ENCODE assay signal across 8 cellular contexts in genomic region chr1:79052829-79053449, GRCh38. TPM values are rescaled to one million over a fixed set of nuclear protein-coding genes. Genes with fewer than 3 reads are reported as not detected.
DNase-seq lines count a peak whose midpoint lies in the region; ATAC-seq, FAIRE-seq and TF ChIP-seq lines count a peak whose summit lies in the region.

No MANE protein-coding gene starts in this region.

- no peak overlapping the region for H2BK5ac ChIP-seq in IMR-90 (ENCODE audit: low read depth, low read length, poor library complexity, severe bottlenecking)

- in situ Hi-C loops in IMR-90 (cut with MboI; ENCODE audit: low sequenced_read_pairs) = no loop called here

- no peaks in the 10 kb centered on the region for H3K36me3 ChIP-seq in IMR-90 (ENCODE audit: control insufficient read depth, insufficient read depth, low read length)
- no peaks in the 10 kb centered on the region for H3K36me3 ChIP-seq in kidney (ENCODE audit: control insufficient read depth in 1 of 2, insufficient read depth in 2 of 2, low read length in 2 of 2)
- no peaks in the 10 kb centered on the region for H3K36me3 ChIP-seq in stomach

- TF ChIP-seq RAD21 in IMR-90 (IDR thresholded peaks at IDR 0.05; ENCODE audit: low read length) = no peak

- no peak overlapping the region for H2BK20ac ChIP-seq in IMR-90 (ENCODE audit: low read depth, low read length)

- no peaks in the 10 kb centered on the region; the same call in 1 of the 2 replicates for H3K9me3 ChIP-seq in IMR-90 (ENCODE audit: control insufficient read depth, insufficient read depth, low read length)
- H3K9me3 ChIP-seq in kidney (ENCODE audit: control insufficient read depth in 1 of 2, low read length in 2 of 2) = no peaks in the 10 kb centered on the region
- peaks cover 0 to 8% (median 4%) of the 10 kb centered on the region in 4 donors for H3K9me3 ChIP-seq in stomach

- no peak overlapping the region for H2AK9ac ChIP-seq in IMR-90 (replicated peaks; ENCODE audit: low read depth, low read length, poor library complexity)

- H3K79me1 ChIP-seq in IMR-90 (ENCODE audit: low read depth in 1 of 2, low read length in 2 of 2) = no peaks in the 10 kb centered on the region

- no peak overlapping the region for H4K91ac ChIP-seq in IMR-90 (ENCODE audit: insufficient read depth, low read depth, low read length)

- H3K4me2 ChIP-seq in IMR-90 (ENCODE audit: low read depth, low read length) = peak overlapping the region; percentile 48

- no peak overlapping the region for H3K4ac ChIP-seq in IMR-90 (ENCODE audit: low read depth, low read length)

- no peak overlapping the region for H3K56ac ChIP-seq in IMR-90 (ENCODE audit: extremely low read depth, insufficient read depth, low read length)

- WGBS in IMR-90 (ENCODE audit: extremely low coverage in 2 of 2, insufficient read length in 1 of 2), 2 experiments = 100% methylated on average over 1 of the region's 4 CpGs; no CpG with 5 or more reads in 1 of the 2 experiments
- WGBS in stomach, 5 donors = 45 to 54% (median 50%) methylated on average over 4 of the region's 4 CpGs

- no peaks in the 10 kb centered on the region for H3K9me1 ChIP-seq in IMR-90 (ENCODE audit: insufficient read depth, low read length)

- TF ChIP-seq EP300 in stomach (IDR thresholded peaks at IDR 0.05) = no peak

- FAIRE-seq in kidney (lab: Jason Lieb, UNC) = no peak

- H2AK5ac ChIP-seq in IMR-90 (ENCODE audit: low read depth, low read length) = no peak overlapping the region

- H3K27me3 ChIP-seq in IMR-90 (ENCODE audit: control insufficient read depth, insufficient read depth, low read length) (no peaks in the 10 kb centered on the region), stomach (no peaks in the 10 kb centered on the region)

- H2BK120ac ChIP-seq in IMR-90 (ENCODE audit: low read depth, low read length) = peak overlapping the region; percentile 60; the same call in 1 of the 2 replicates

- no peak overlapping the region for H3K4me3 ChIP-seq in IMR-90 (ENCODE audit: insufficient read depth, low read depth, low read length)
- peak overlapping the region; percentile 26 to 60 for H3K4me3 ChIP-seq in kidney (ENCODE audit: low read length in 2 of 2)
- peak overlapping the region in 2 of 4 donors; percentile 4 to 10 for H3K4me3 ChIP-seq in stomach

- H3K4me1 ChIP-seq in IMR-90 (ENCODE audit: control insufficient read depth, insufficient read depth, low read length) (no peaks in the 10 kb centered on the region), kidney (ENCODE audit: control insufficient read depth in 1 of 2, insufficient read depth in 1 of 2, low read depth in 1 of 2, low read length in 2 of 2) (no peaks in the 10 kb centered on the region), stomach (no peaks in the 10 kb centered on the region)

- no peak overlapping the region for H2BK15ac ChIP-seq in IMR-90 (ENCODE audit: low read depth, low read length)

- dilution Hi-C loops in IMR-90 (cut with HindIII; ENCODE audit: low sequenced_read_pairs, unreplicated experiment) = no loop called here

- no TSS peak for BruUV-seq in IMR-90 (replicated peaks; lab: Mats Ljungman, UMichigan)

- POLR2A ChIA-PET in IMR-90 (lab: Charles Lee; ENCODE audit: unreplicated experiment) = no interaction called here

- no peak for DNase-seq in IMR-90
- DNase-seq in kidney = no peak
- DNase-seq in NCI-H2107 (lab: John Stamatoyannopoulos, UW) = no peak
- no peak for DNase-seq in erythroblast (lab: John Stamatoyannopoulos, UW)
- DNase-seq in left lobe of liver (ENCODE audit: low spot score) = no peak
- no peak for DNase-seq in stomach

- TF ChIP-seq CTCF in IMR-90 (conservative IDR thresholded peaks at IDR 0.05; ENCODE audit: low read depth, low read length) (no peak), kidney (IDR thresholded peaks at IDR 0.05; ENCODE audit: borderline replicate concordance, extremely low read depth, insufficient read depth) (no peak), stomach (IDR thresholded peaks at IDR 0.05) (no peak)

- no peak overlapping the region for H4K5ac ChIP-seq in IMR-90 (ENCODE audit: low read depth, low read length)

- TF ChIP-seq POLR2A in IMR-90 (IDR thresholded peaks at IDR 0.05; ENCODE audit: low read depth, low read length) (no peak), erythroblast (IDR thresholded peaks at IDR 0.05; ENCODE audit: low read length) (no peak), stomach (IDR thresholded peaks at IDR 0.05) (no peak)

- no peak overlapping the region for H3K9ac ChIP-seq in IMR-90 (ENCODE audit: low read depth, low read length)
- no peak overlapping the region for H3K9ac ChIP-seq in kidney (ENCODE audit: low read length in 2 of 2)

- H3K27ac ChIP-seq in IMR-90 (ENCODE audit: insufficient read depth, low read length) (no peak overlapping the region), kidney (ENCODE audit: low read depth in 2 of 2, low read length in 2 of 2) (no peak overlapping the region), stomach (no peak overlapping the region)

- H3K18ac ChIP-seq in IMR-90 (ENCODE audit: low read depth, low read length) = peak overlapping the region; percentile 42; the same call in 1 of the 2 replicates

- no peaks in the 10 kb centered on the region for H4K20me1 ChIP-seq in IMR-90 (ENCODE audit: insufficient read depth, low read length)

- no peak overlapping the region for H3K14ac ChIP-seq in IMR-90 (replicated peaks; ENCODE audit: low read depth, low read length)

- intact Hi-C loops in IMR-90 (cut with micrococcal nuclease) (no loop called here), kidney (cut with DNase I) (no loop called here), stomach (cut with DNase I; ENCODE audit: low total_unique reads) (no loop called here)

- peak overlapping the region; percentile 79 for H2AFZ ChIP-seq in IMR-90 (replicated peaks; ENCODE audit: low read length, poor library complexity)

- peak overlapping the region in 1 of 2 experiments; percentile 31; a peak in 2 of 4 replicates for H4K8ac ChIP-seq in IMR-90 (ENCODE audit: low read depth in 2 of 2, low read length in 2 of 2)

- no peak overlapping the region for H3K23ac ChIP-seq in IMR-90 (ENCODE audit: low read depth, low read length)

- ATAC-seq in GM18498 (IDR thresholded peaks at IDR 0.05; ENCODE audit: unreplicated experiment) (peak; percentile 100), GM21528 (IDR thresholded peaks at IDR 0.05; ENCODE audit: low FRiP score, unreplicated experiment) (peak; percentile 98), IMR-90 (ENCODE audit: low read depth) (no peak), left lobe of liver (no peak)

- CTCF ChIA-PET in IMR-90 (lab: Yijun Ruan, JAX) = no interaction called here

TF ChIP-seq in IMR-90, 13 proteins besides CTCF, POLR2A, EP300 and RAD21:
- TF ChIP-seq, protein P1, sequence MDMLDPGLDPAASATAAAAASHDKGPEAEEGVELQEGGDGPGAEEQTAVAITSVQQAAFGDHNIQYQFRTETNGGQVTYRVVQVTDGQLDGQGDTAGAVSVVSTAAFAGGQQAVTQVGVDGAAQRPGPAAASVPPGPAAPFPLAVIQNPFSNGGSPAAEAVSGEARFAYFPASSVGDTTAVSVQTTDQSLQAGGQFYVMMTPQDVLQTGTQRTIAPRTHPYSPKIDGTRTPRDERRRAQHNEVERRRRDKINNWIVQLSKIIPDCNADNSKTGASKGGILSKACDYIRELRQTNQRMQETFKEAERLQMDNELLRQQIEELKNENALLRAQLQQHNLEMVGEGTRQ (IDR thresholded peaks at IDR 0.05; ENCODE audit: low read depth, low read length) = no peak
- no peak for TF ChIP-seq CEBPB (IDR thresholded peaks at IDR 0.05; ENCODE audit: low read depth, low read length)
- TF ChIP-seq RCOR1 (IDR thresholded peaks at IDR 0.05; ENCODE audit: insufficient replicate concordance, low read length) = no peak
- no peak for TF ChIP-seq MXI1 (IDR thresholded peaks at IDR 0.05; ENCODE audit: borderline replicate concordance, low read depth, low read length)
- TF ChIP-seq ELK1 (IDR thresholded peaks at IDR 0.05; ENCODE audit: borderline replicate concordance, low read depth, low read length) = no peak
- TF ChIP-seq FOS (IDR thresholded peaks at IDR 0.05; ENCODE audit: low read depth, low read length) = no peak
- TF ChIP-seq MAFK (IDR thresholded peaks at IDR 0.05; ENCODE audit: low read depth, low read length) = no peak
- TF ChIP-seq BHLHE40 (IDR thresholded peaks at IDR 0.05; ENCODE audit: low read depth, low read length) = no peak
- no peak for TF ChIP-seq SMC3 (IDR thresholded peaks at IDR 0.05; ENCODE audit: low read depth, low read length)
TF ChIP-seq in IMR-90: peak in this region for 0.

RNA-seq across cellular contexts. Expression of gene ADGRL4, which starts 46.4 kb away (rescaled TPM):
- total RNA-seq in IMR-90 (2012; rRNA removed) (3.2 and 8.6 TPM in 2 replicates), kidney (43.0 TPM), left lobe of liver (2.7 TPM), stomach (10 to 100 TPM in 3 of 5 donors, 1 to 10 TPM in 1, under 1 TPM in 1; 0.87 to 25.9 (median 15.2) TPM)
- polyA plus RNA-seq in IMR-90 (2012; rRNA removed) (4.5 and 5.0 TPM in 2 replicates), kidney (ENCODE audit: insufficient read depth, low read depth, low replicate concordance) (16.8 TPM), stomach (1 to 10 TPM; 1.2 to 9.9 (median 3.3) TPM)
- polyA plus RNA-seq in IMR-90 (2012; cell fraction: cytosol; rRNA removed) = 1.1 TPM in 2 replicates
- 0.11 and 1.9 TPM in 2 replicates for polyA plus RNA-seq in IMR-90 (2012; cell fraction: nucleus; rRNA removed; ENCODE audit: low replicate concordance)

Comparison
In these comparisons a context has a peak if more than half of its experiments do, and no peak if none do; other contexts are left out.
1. ATAC-seq: peak in GM18498 (single experiment) and GM21528 (single experiment); none in IMR-90 (single experiment) and left lobe of liver (single experiment).